In genomic region chr17:49970498-49970897, GRCh38 we compare ENCODE assay signal across 1 cellular context.
TF ChIP-seq lines count a peak whose summit lies in the region.

No MANE protein-coding gene starts in this region.

TF ChIP-seq in H1, 55 proteins besides CTCF, POLR2A, EP300 and RAD21:
- TF ChIP-seq CHD1 (IDR thresholded peaks at IDR 0.05; ENCODE audit: low read depth, low read length) (no peak), BRCA1 (IDR thresholded peaks at IDR 0.05; ENCODE audit: low read depth, low read length) (no peak), KDM5A (IDR thresholded peaks at IDR 0.05; ENCODE audit: low read length) (no peak), SUZ12 (IDR thresholded peaks at IDR 0.05; ENCODE audit: low read length) (peak; percentile 74; the same call in 1 of the 2 replicates), GABPA (IDR thresholded peaks at IDR 0.05; ENCODE audit: borderline replicate concordance, insufficient read depth, low read length) (no peak), HDAC6 (IDR thresholded peaks at IDR 0.05; ENCODE audit: low read depth, low read length) (no peak), TAF7 (optimal IDR thresholded peaks at IDR 0.05; ENCODE audit: borderline replicate concordance, low read depth, low read length) (no peak), SIRT6 (IDR thresholded peaks at IDR 0.05; ENCODE audit: low read length) (no peak), POU5F1 (IDR thresholded peaks at IDR 0.05; ENCODE audit: low read depth, low read length) (no peak), CBX5 (IDR thresholded peaks at IDR 0.05; ENCODE audit: low read depth, low read length) (no peak), EZH2 (IDR thresholded peaks at IDR 0.05; ENCODE audit: low read depth, low read length, severe bottlenecking) (peak; percentile 26), TAF1 (IDR thresholded peaks at IDR 0.05; ENCODE audit: low read depth, low read length) (no peak)
- TF ChIP-seq, protein P1, sequence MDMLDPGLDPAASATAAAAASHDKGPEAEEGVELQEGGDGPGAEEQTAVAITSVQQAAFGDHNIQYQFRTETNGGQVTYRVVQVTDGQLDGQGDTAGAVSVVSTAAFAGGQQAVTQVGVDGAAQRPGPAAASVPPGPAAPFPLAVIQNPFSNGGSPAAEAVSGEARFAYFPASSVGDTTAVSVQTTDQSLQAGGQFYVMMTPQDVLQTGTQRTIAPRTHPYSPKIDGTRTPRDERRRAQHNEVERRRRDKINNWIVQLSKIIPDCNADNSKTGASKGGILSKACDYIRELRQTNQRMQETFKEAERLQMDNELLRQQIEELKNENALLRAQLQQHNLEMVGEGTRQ (IDR thresholded peaks at IDR 0.05; ENCODE audit: low read length), result no peak
